Comparison of ENCODE assay signal across 8 cellular contexts in genomic region chr12:89542912-89543592, GRCh38. TPM values are rescaled to one million over a fixed set of nuclear protein-coding genes. Genes with fewer than 3 reads are reported as not detected.
DNase-seq lines count a peak whose midpoint lies in the region; ATAC-seq and TF ChIP-seq lines count a peak whose summit lies in the region.

No MANE protein-coding gene starts in this region.

- no peaks in the 10 kb centered on the region for H3K27me3 Mint-ChIP-seq in activated naive CD4-positive, alpha-beta T cell treated with anti-CD3 and anti-CD28 coated beads for 36 hours (ENCODE audit: low read depth)

- intact Hi-C loops in activated naive CD4-positive, alpha-beta T cell treated with anti-CD3 and anti-CD28 coated beads for 36 hours (cut with micrococcal nuclease): loop anchor here (1.0 to 10.0 kb wide), 12 partner anchors 158 to 1414 kb away; partner anchors contain the start of genes ATP2B1 and CCER1

- TF ChIP-seq CTCF in GM12872 (IDR thresholded peaks at IDR 0.05; ENCODE audit: insufficient read depth, low read depth, low read length): peak; percentile 86
- peak; percentile 93 for TF ChIP-seq CTCF in HFF-Myc (IDR thresholded peaks at IDR 0.05; ENCODE audit: low read depth, low read length, missing control alignments)

- CTCF ChIA-PET in activated naive CD4-positive, alpha-beta T cell treated with anti-CD3 and anti-CD28 coated beads for 36 hours (lab: Charles Lee): interaction anchor here (0.7 to 3.2 kb wide), 23 partner anchors 16 to 1399 kb away, joined by 3 to 27 read pairs (median 3); no protein-coding TSS in a partner anchor

- H3K36me3 Mint-ChIP-seq in activated naive CD4-positive, alpha-beta T cell treated with anti-CD3 and anti-CD28 coated beads for 36 hours (ENCODE audit: low read depth): no peaks in the 10 kb centered on the region

- H3K27ac Mint-ChIP-seq in activated naive CD4-positive, alpha-beta T cell treated with anti-CD3 and anti-CD28 coated beads for 36 hours: no peak overlapping the region

- DNase-seq in HFF-Myc (ENCODE audit: extremely low read depth, low read depth) (peak; percentile 71), MV-4-11 (lab: John Stamatoyannopoulos, UW) (peak; percentile 70), SK-N-DZ (ENCODE audit: low spot score) (peak; percentile 82), glomerular visceral epithelial cell (ENCODE audit: extremely low spot score) (peak; percentile 73), putamen (ENCODE audit: low spot score) (peak; percentile 75)
- DNase-seq in activated naive CD4-positive, alpha-beta T cell treated with anti-CD3 and anti-CD28 coated beads for 36 hours: peak; percentile 79

- H3K4me1 Mint-ChIP-seq in activated naive CD4-positive, alpha-beta T cell treated with anti-CD3 and anti-CD28 coated beads for 36 hours (ENCODE audit: low read depth): peaks cover 4% of the 10 kb centered on the region

- H3K9me3 Mint-ChIP-seq in activated naive CD4-positive, alpha-beta T cell treated with anti-CD3 and anti-CD28 coated beads for 36 hours: no peaks in the 10 kb centered on the region

- H3K4me3 ChIP-seq in HFF-Myc (replicated peaks; ENCODE audit: low read depth, low read length): no peak overlapping the region

- no peak for ATAC-seq in HG03025 (IDR thresholded peaks at IDR 0.05; ENCODE audit: low FRiP score, unreplicated experiment)

- no peak overlapping the region for H3K4me3 Mint-ChIP-seq in activated naive CD4-positive, alpha-beta T cell treated with anti-CD3 and anti-CD28 coated beads for 36 hours

RNA-seq across cellular contexts. Expression of gene POC1B, which starts 17.2 kb away (rescaled TPM):
- polyA plus RNA-seq in SK-N-DZ (2014; cell fraction: cytosol; rRNA removed): 19.5 and 23.9 TPM in 2 replicates
- 17.4 and 28.5 TPM in 2 replicates for polyA plus RNA-seq in SK-N-DZ (2014; cell fraction: nucleus; rRNA removed)
- total RNA-seq in activated naive CD4-positive, alpha-beta T cell treated with anti-CD3 and anti-CD28 coated beads for 36 hours: 10 to 100 TPM; 22.8 to 25.7 TPM

RNA-seq across cellular contexts. Expression of gene GALNT4, which starts 18.5 kb away (rescaled TPM):
- polyA plus RNA-seq in SK-N-DZ (2014; cell fraction: cytosol; rRNA removed): 0.12 and 2.4 TPM in 2 replicates
- 1.7 and 2.6 TPM in 2 replicates for polyA plus RNA-seq in SK-N-DZ (2014; cell fraction: nucleus; rRNA removed)
- total RNA-seq in activated naive CD4-positive, alpha-beta T cell treated with anti-CD3 and anti-CD28 coated beads for 36 hours: 1 to 10 TPM; 2.9 to 3.4 TPM
